4 cellular contexts compared by ENCODE assay signal in the genomic region with DNA sequence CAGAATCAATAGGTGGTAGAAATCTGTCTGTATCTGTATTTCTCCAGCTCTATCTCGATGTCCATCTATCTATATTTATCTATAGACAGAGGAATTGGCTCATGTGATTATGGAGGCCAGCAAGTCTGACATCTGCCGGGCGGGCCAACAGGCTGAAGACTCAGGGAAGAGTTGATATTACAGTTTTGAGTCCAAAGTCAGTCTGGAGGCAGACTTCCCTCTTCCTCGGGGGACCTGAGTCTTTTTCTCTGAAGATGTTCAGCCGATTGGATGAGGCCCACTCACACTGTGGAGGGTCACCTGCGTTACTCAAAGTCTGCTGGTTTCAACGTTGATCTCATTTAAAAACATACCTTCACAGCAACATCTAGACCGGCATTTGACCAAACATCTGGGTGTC.
"Had no signal": no experiment of that assay in that cellular context is flagged by ENCODE, and none has a peak within 500 bp of the region (broad histone marks: within the 10 kb centered on the region; RNA-seq: fewer than 3 reads in every experiment).

No MANE protein-coding gene starts in this region.

- DNase-seq: IMR-90 had no signal

- ATAC-seq: HepG2, K562 had no signal

- H3K4me3 ChIP-seq: K562 had no signal

- H3K27ac ChIP-seq: HL-60 had no signal
